Comparison of ENCODE assay signal across 18 cellular contexts in the genomic region with DNA sequence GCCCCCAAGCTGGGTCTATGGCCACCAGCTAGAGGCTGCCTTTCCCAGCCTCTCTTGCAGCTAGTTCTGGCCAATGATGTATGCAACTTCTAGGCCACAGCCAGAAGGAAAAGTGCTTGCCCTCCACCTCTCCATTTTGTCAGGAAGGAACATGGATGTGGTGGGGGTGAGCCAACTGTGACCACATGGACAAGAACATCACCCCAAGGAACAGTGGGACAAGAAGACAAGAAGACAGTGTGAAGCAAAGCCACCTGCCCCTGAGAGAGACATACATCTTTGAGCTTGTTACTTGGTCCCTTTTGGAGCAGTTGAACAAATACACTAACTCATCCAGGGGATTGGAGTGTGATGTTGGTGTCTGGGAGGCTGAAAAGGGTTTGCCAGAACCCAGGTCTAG.
DNase-seq lines count a peak whose midpoint lies in the region; FAIRE-seq and TF ChIP-seq lines count a peak whose summit lies in the region.
"Had no signal": no experiment of that assay in that cellular context is flagged by ENCODE, and none has a peak within 500 bp of the region (broad histone marks: within the 10 kb centered on the region; RNA-seq: fewer than 3 reads in every experiment).

No MANE protein-coding gene starts in this region.

- peaks cover 1% of the 10 kb centered on the region for H3K9me3 ChIP-seq in trophoblast cell (ENCODE audit: insufficient read depth, low read depth, low read length)

- no peaks in the 10 kb centered on the region for H3K4me1 ChIP-seq in trophoblast cell (ENCODE audit: control insufficient read depth in 1 of 2, insufficient read depth in 2 of 2, low read length in 2 of 2)
- H3K4me1 ChIP-seq: BLaER1 treated with 17β-estradiol and CSF1 and Interleukin-3, amounts not matched to agents 10 nM and 100 nM had no signal

- peak overlapping the region; percentile 44 for H3K23ac ChIP-seq in trophoblast cell (ENCODE audit: low read length)

- peaks cover 95% of the 10 kb centered on the region for H3K36me3 Mint-ChIP-seq in activated T-cell treated with anti-CD3 and anti-CD28 coated beads, Interleukin-2, amount 50 U/mL, for 24 hours (ENCODE audit: low read depth)
- no peaks in the 10 kb centered on the region for H3K36me3 Mint-ChIP-seq in chondrocyte (ENCODE audit: low read depth)

- H2AFZ ChIP-seq in trophoblast cell (ENCODE audit: insufficient read depth, low read length, poor library complexity) = no peak overlapping the region

- no peak overlapping the region for H4K12ac ChIP-seq in trophoblast cell (ENCODE audit: low read depth, low read length)

- H3K4me1 Mint-ChIP-seq in activated T-cell treated with anti-CD3 and anti-CD28 coated beads, Interleukin-2, amount 50 U/mL, for 24 hours (ENCODE audit: low read depth) = peaks cover 13% of the 10 kb centered on the region
- no peaks in the 10 kb centered on the region for H3K4me1 Mint-ChIP-seq in chondrocyte (ENCODE audit: low read depth)

- no peak overlapping the region for H3K4me2 ChIP-seq in trophoblast cell (ENCODE audit: low read length)
- H3K4me2 ChIP-seq: BLaER1 treated with 17β-estradiol and CSF1 and Interleukin-3, amounts not matched to agents 10 nM and 100 nM had no signal

- no peak overlapping the region for H3K4me3 Mint-ChIP-seq in activated T-cell treated with anti-CD3 and anti-CD28 coated beads, Interleukin-2, amount 50 U/mL, for 24 hours
- H3K4me3 Mint-ChIP-seq in chondrocyte (ENCODE audit: unreplicated experiment) = no peak overlapping the region
- H3K4me3 Mint-ChIP-seq: CD4-positive, alpha-beta T cell; HFFc6 had no signal

- no peak overlapping the region for H2BK120ac ChIP-seq in trophoblast cell (ENCODE audit: insufficient read depth, low read length, poor library complexity)

- H3K36me3 ChIP-seq in trophoblast cell (ENCODE audit: control insufficient read depth in 1 of 2, insufficient read depth in 2 of 2, low read length in 2 of 2) (no peaks in the 10 kb centered on the region), H7 (replicated peaks; ENCODE audit: control insufficient read depth, insufficient read depth, low read length) (no peaks in the 10 kb centered on the region)

- no peak overlapping the region for H3K27ac ChIP-seq in trophoblast cell (ENCODE audit: low read depth, low read length)
- H3K27ac ChIP-seq: BLaER1 treated with 17β-estradiol and CSF1 and Interleukin-3, amounts not matched to agents 10 nM and 100 nM had no signal

- H3K9me3 Mint-ChIP-seq in activated T-cell treated with anti-CD3 and anti-CD28 coated beads, Interleukin-2, amount 50 U/mL, for 24 hours = no peaks in the 10 kb centered on the region
- peaks cover 14% of the 10 kb centered on the region for H3K9me3 Mint-ChIP-seq in chondrocyte (ENCODE audit: low read depth)
- H3K9me3 Mint-ChIP-seq: CD4-positive, alpha-beta T cell; HFFc6 had no signal

- H3K18ac ChIP-seq in trophoblast cell (ENCODE audit: low read length) = no peak overlapping the region

- H3K79me2 ChIP-seq in trophoblast cell (ENCODE audit: control insufficient read depth, insufficient read depth, low read length, poor library complexity) = no peaks in the 10 kb centered on the region

- TF ChIP-seq POLR2A in GM12892 (IDR thresholded peaks at IDR 0.05; ENCODE audit: low read depth, low read length) (no peak), GM12891 (IDR thresholded peaks at IDR 0.05; ENCODE audit: low read depth, low read length) (no peak)

- H4K91ac ChIP-seq in trophoblast cell (ENCODE audit: low read depth, low read length) = no peak overlapping the region

- TF ChIP-seq CTCF in chondrocyte (IDR thresholded peaks at IDR 0.05) = no peak

- DNase-seq in activated T-cell treated with anti-CD3 and anti-CD28 coated beads, Interleukin-2, amount 50 U/mL, for 24 hours = peak; percentile 22
- DNase-seq in activated T-cell treated with anti-CD3 and anti-CD28 coated beads for 4 hours (no peak), GM12892 (ENCODE audit: insufficient read length) (no peak), chondrocyte (ENCODE audit: low spot score) (no peak), trophoblast cell (no peak), GM12891 (ENCODE audit: insufficient read length, low spot score) (no peak), H7 (no peak), C1 segment of cervical spinal cord (lab: John Stamatoyannopoulos, UW) (no peak)
- DNase-seq: 8988T; AML-193; CD4-positive, alpha-beta T cell; DMS79; EL; HCEC 1CT; HFFc6 had no signal

- FAIRE-seq in GM12892 (lab: Jason Lieb, UNC) = peak; percentile 65
- no peak for FAIRE-seq in GM12891 (lab: Jason Lieb, UNC)
- FAIRE-seq: G401.6, H1 had no signal

- H3K27me3 ChIP-seq in trophoblast cell (ENCODE audit: insufficient read depth, low read length) (no peaks in the 10 kb centered on the region), H7 (ENCODE audit: control insufficient read depth, insufficient read depth, low read length) (no peaks in the 10 kb centered on the region)
- H3K27me3 ChIP-seq: BLaER1 treated with 17β-estradiol and CSF1 and Interleukin-3, amounts not matched to agents 10 nM and 100 nM had no signal

- H3K27ac Mint-ChIP-seq in activated T-cell treated with anti-CD3 and anti-CD28 coated beads, Interleukin-2, amount 50 U/mL, for 24 hours = peak overlapping the region; percentile 64
- peak overlapping the region; percentile 41 for H3K27ac Mint-ChIP-seq in chondrocyte (ENCODE audit: unreplicated experiment)
- H3K27ac Mint-ChIP-seq: CD4-positive, alpha-beta T cell; HFFc6 had no signal

- H3K79me1 ChIP-seq in trophoblast cell (ENCODE audit: low read length) = no peaks in the 10 kb centered on the region

- H3K4me3 ChIP-seq in trophoblast cell (ENCODE audit: low read depth, low read length) (peak overlapping the region; percentile 11), H7 (ENCODE audit: insufficient read depth, low read depth, low read length) (no peak overlapping the region)
- H3K4me3 ChIP-seq: BLaER1 treated with 17β-estradiol and CSF1 and Interleukin-3, amounts not matched to agents 10 nM and 100 nM had no signal

- no peak overlapping the region for H3K4ac ChIP-seq in trophoblast cell (ENCODE audit: low read depth, low read length)

- no peaks in the 10 kb centered on the region for H3K27me3 Mint-ChIP-seq in activated T-cell treated with anti-CD3 and anti-CD28 coated beads, Interleukin-2, amount 50 U/mL, for 24 hours
- no peaks in the 10 kb centered on the region for H3K27me3 Mint-ChIP-seq in chondrocyte (ENCODE audit: low read depth)
- H3K27me3 Mint-ChIP-seq: CD4-positive, alpha-beta T cell had no signal

- no peak overlapping the region for H2BK5ac ChIP-seq in trophoblast cell (ENCODE audit: low read depth, low read length, poor library complexity)

- no peak overlapping the region for H4K8ac ChIP-seq in trophoblast cell (ENCODE audit: low read depth, low read length)

- H3K14ac ChIP-seq in trophoblast cell (ENCODE audit: low read length) = no peak overlapping the region

- no peak overlapping the region for H2AK5ac ChIP-seq in trophoblast cell (ENCODE audit: low read length)

- no peak overlapping the region for H3K9ac ChIP-seq in trophoblast cell (ENCODE audit: low read length)
- H3K9ac ChIP-seq: BLaER1 treated with 17β-estradiol and CSF1 and Interleukin-3, amounts not matched to agents 10 nM and 100 nM had no signal

- no peak overlapping the region for H2BK12ac ChIP-seq in trophoblast cell (ENCODE audit: low read length)

TF ChIP-seq in GM12891, 5 proteins besides CTCF, POLR2A, EP300 and RAD21:
- TF ChIP-seq PAX5 (IDR thresholded peaks at IDR 0.05; ENCODE audit: insufficient read depth, low read length, severe bottlenecking) (no peak), POU2F2 (IDR thresholded peaks at IDR 0.05; ENCODE audit: low read depth, low read length) (no peak), TAF1 (IDR thresholded peaks at IDR 0.05; ENCODE audit: low read depth, low read length) (no peak), SPI1 (IDR thresholded peaks at IDR 0.05; ENCODE audit: low read depth, low read length) (no peak), POLR2AphosphoS5 (IDR thresholded peaks at IDR 0.05; ENCODE audit: low read depth, low read length) (no peak)
